In genomic region chr9:26735160-26735559, GRCh38 we compare ENCODE assay signal across 26 cellular contexts.
"Had no signal": no experiment of that assay in that cellular context is flagged by ENCODE, and none has a peak within 500 bp of the region (broad histone marks: within the 10 kb centered on the region; RNA-seq: fewer than 3 reads in every experiment).

No MANE protein-coding gene starts in this region.

- H3K4me3 ChIP-seq: dorsolateral prefrontal cortex, heart right ventricle, left lung, neural progenitor cell, right lobe of liver, stomach, thyroid gland had no signal

- H3K4me1 Mint-ChIP-seq: naive thymus-derived CD4-positive, alpha-beta T cell; nephron; neural progenitor cell had no signal

- H3K79me2 ChIP-seq: parathyroid adenoma had no signal

- H3K4me2 ChIP-seq: neural progenitor cell had no signal

- ATAC-seq: esophagus mucosa; foreskin keratinocyte; heart right ventricle; left cardiac atrium; left lung; naive thymus-derived CD4-positive, alpha-beta T cell; right lobe of liver had no signal

- H2AFZ ChIP-seq: neural progenitor cell, parathyroid adenoma had no signal

- H3K27me3 Mint-ChIP-seq: progenitor cell of endocrine pancreas had no signal

- H3K27me3 ChIP-seq: foreskin keratinocyte, left lung, neural progenitor cell, right lobe of liver, thyroid gland had no signal

- H3K9ac ChIP-seq: neural progenitor cell, parathyroid adenoma had no signal

- DNase-seq: dorsolateral prefrontal cortex; effector CD4-positive, alpha-beta T cell; foreskin keratinocyte; glutamatergic neuron; heart right ventricle; hippocampal formation; left cardiac atrium; left lung; mesendoderm; midbrain; naive thymus-derived CD4-positive, alpha-beta T cell; right lobe of liver; small intestine; stimulated activated CD4-positive, alpha-beta T cell treated with anti-CD3 and anti-CD28 coated beads, Interleukin-1b, Interleukin-23, amount 100 ng/mL, for 48 hours; stimulated activated CD4-positive, alpha-beta T cell treated with anti-CD3 and anti-CD28 coated beads, Interleukin-4, amount 100 ng/mL, for 1 hour; stimulated activated CD8-positive, alpha-beta memory T cell treated with anti-CD3 and anti-CD28 coated beads, Interleukin-4, amount 100 ng/mL, for 48 hours; stimulated activated naive CD4-positive, alpha-beta T cell treated with Interleukin-2 at 50 U/mL for 16 hours; stomach; thyroid gland had no signal

- H3K9me3 ChIP-seq: right lobe of liver, thyroid gland had no signal

- H3K4me3 Mint-ChIP-seq: naive thymus-derived CD4-positive, alpha-beta T cell; nephron; neural progenitor cell; type B pancreatic cell had no signal

- H3K36me3 Mint-ChIP-seq: type B pancreatic cell had no signal

- H3K27ac ChIP-seq: dorsolateral prefrontal cortex, epithelial cell of prostate, foreskin keratinocyte, heart right ventricle, left lung, neural progenitor cell, parathyroid adenoma, right lobe of liver, stomach, thyroid gland had no signal

- H3K4me1 ChIP-seq: foreskin keratinocyte, heart right ventricle, left lung, neural progenitor cell, parathyroid adenoma, right lobe of liver, stomach, thyroid gland had no signal

- H3K36me3 ChIP-seq: heart right ventricle, left lung, neural progenitor cell, right lobe of liver, stomach, thyroid gland had no signal

- H3K27ac Mint-ChIP-seq: naive thymus-derived CD4-positive, alpha-beta T cell; nephron; neural progenitor cell; progenitor cell of endocrine pancreas; type B pancreatic cell had no signal
